In the genomic region with DNA sequence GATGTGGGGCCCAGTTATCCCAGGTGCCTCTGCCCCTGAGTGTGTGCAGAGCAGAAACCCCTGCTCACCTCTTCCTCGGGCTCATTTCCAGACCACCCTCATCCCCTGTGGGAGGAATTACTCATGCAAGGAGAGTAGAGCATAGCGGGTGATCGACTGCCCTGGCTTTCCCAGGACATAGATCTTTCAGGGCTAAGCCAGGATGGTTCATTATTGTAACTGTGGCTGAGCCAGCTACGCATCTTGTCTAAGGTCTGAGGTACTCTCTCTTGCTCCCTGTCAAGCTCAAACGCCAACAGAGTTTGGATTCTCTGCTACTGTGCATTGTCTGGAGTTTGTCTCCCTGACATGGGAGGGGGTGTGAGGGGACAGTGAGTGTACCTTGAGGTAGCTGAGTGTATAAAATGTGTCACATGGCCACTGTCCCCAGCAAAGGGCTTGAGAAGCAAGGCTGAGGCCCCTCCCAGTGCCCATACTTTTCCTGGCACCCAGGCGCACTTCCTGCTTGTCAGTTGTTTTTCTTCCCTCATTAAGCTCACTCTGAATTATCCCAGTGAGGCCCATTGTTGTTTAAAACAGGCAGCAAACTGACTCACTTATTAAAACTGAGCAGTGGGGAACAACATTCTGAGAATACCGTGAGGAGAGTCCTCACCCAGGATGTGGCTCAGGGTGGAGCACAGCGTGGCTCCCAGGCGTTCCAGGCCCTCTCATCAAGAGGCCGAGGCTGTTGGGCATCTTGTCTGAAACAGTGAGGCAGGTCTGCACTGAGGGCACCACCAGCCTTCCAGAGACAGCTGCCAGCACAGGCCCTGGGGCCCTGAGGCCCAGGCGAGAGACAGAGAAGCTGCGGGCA, we compare ENCODE assay signal across 8 cellular contexts.
DNase-seq lines count a peak whose midpoint lies in the region; TF ChIP-seq lines count a peak whose summit lies in the region.

No MANE protein-coding gene starts in this region.

- CTCF ChIA-PET in mammary epithelial cell (lab: Charles Lee; ENCODE audit: low non-redundant PET): interaction anchor here (0.7 kb wide), 2 partner anchors 42 to 407 kb away, joined by 3 read pairs; no protein-coding TSS in a partner anchor

- H3K79me2 ChIP-seq in mammary epithelial cell (ENCODE audit: insufficient read depth, low read length): no peaks in the 10 kb centered on the region

- peak overlapping the region; percentile 62 for H2AFZ ChIP-seq in mammary epithelial cell (ENCODE audit: low read depth, low read length)

- H3K9ac ChIP-seq in HUES6 (ENCODE audit: low read length) (peak overlapping the region; percentile 41), mammary epithelial cell (ENCODE audit: insufficient read depth, low read length) (peak overlapping the region; percentile 74)

- no peaks in the 10 kb centered on the region for H3K36me3 ChIP-seq in HUES6 (ENCODE audit: control insufficient read depth, insufficient read depth, low read length)
- H3K36me3 ChIP-seq in mammary epithelial cell (ENCODE audit: insufficient read depth, low read length): no peaks in the 10 kb centered on the region

- peak overlapping the region; percentile 69 for H3K4me2 ChIP-seq in mammary epithelial cell (ENCODE audit: insufficient read depth, low read depth, low read length)

- intact Hi-C loops in mammary epithelial cell (cut with micrococcal nuclease): loop anchor here (1.0 kb wide), 1 partner anchor 11 kb away; no protein-coding TSS in a partner anchor
- intact Hi-C loops in lower leg skin (cut with DNase I; ENCODE audit: low total_unique reads): no loop called here

- no peaks in the 10 kb centered on the region for H4K20me1 ChIP-seq in mammary epithelial cell (ENCODE audit: insufficient read depth, low read length)

- DNase-seq in AG08395 (ENCODE audit: low spot score) (peak; percentile 74), mammary epithelial cell (peak; percentile 95), lung microvascular endothelial cell (ENCODE audit: low read depth in 2 of 2) (peak; percentile 40 to 79), RKO (ENCODE audit: low spot score) (no peak), NCI-H524 (lab: John Stamatoyannopoulos, UW) (no peak), lower leg skin (ENCODE audit: low spot score in 2 of 2) (no peak), SKM-1 treated with dmso at 0.1 percent for 144 hours (lab: John Stamatoyannopoulos, UW; ENCODE audit: unreplicated experiment) (no peak)

- no peak for TF ChIP-seq CTCF in mammary epithelial cell (conservative IDR thresholded peaks at IDR 0.05 in 1 of 2, IDR thresholded peaks at IDR 0.05 in 1 of 2; ENCODE audit: extremely low read depth in 1 of 2, insufficient read depth in 1 of 2, low read depth in 1 of 2, low read length in 2 of 2)
- TF ChIP-seq CTCF in lower leg skin (IDR thresholded peaks at IDR 0.05): no peak

- H3K4me1 ChIP-seq in HUES6 (ENCODE audit: control insufficient read depth, insufficient read depth, low read length) (peaks cover 48% of the 10 kb centered on the region), mammary epithelial cell (ENCODE audit: insufficient read depth, low read length) (peaks cover 62% of the 10 kb centered on the region)

- dilution Hi-C loops in mammary epithelial cell (cut with HindIII; ENCODE audit: low sequenced_read_pairs): no loop called here

- in situ Hi-C loops in mammary epithelial cell (cut with MboI; ENCODE audit: low sequenced_read_pairs in 2 of 2): no loop called here

- 0 out of 2 replicates have a peak overlapping the region, but pooled peaks have one; percentile 5 for H3K4me3 ChIP-seq in HUES6 (ENCODE audit: low read depth, low read length)
- H3K4me3 ChIP-seq in mammary epithelial cell (replicated peaks in 1 of 3; ENCODE audit: insufficient read depth in 1 of 3, low read depth in 2 of 3, low read length in 3 of 3): no peak overlapping the region
- H3K4me3 ChIP-seq in lower leg skin (ENCODE audit: low read depth, poor library complexity, severe bottlenecking): no peak overlapping the region

- no peak for TF ChIP-seq POLR2A in lower leg skin (IDR thresholded peaks at IDR 0.05)

- TSS peak; percentile 58 for BruUV-seq in mammary epithelial cell (replicated peaks; lab: Mats Ljungman, UMichigan)

- H3K9me3 ChIP-seq in HUES6 (ENCODE audit: control insufficient read depth, insufficient read depth, low read depth, low read length): no peaks in the 10 kb centered on the region
- H3K9me3 ChIP-seq in mammary epithelial cell (replicated peaks; ENCODE audit: insufficient read depth, low read length): no peaks in the 10 kb centered on the region

- H3K27me3 ChIP-seq in HUES6 (ENCODE audit: control insufficient read depth, insufficient read depth, low read length) (no peaks in the 10 kb centered on the region), mammary epithelial cell (ENCODE audit: insufficient read depth, low read length) (no peaks in the 10 kb centered on the region)

- 20% methylated on average over 9 of the region's 12 CpGs for WGBS in mammary epithelial cell (ENCODE audit: low coverage, missing lambda C conversion rate)
- WGBS in lower leg skin, 2 donors: 52 to 54% methylated on average over 10 to 12 of the region's 12 CpGs

- H3K27ac ChIP-seq in HUES6 (ENCODE audit: low read depth, low read length) (peak overlapping the region; percentile 65), mammary epithelial cell (ENCODE audit: insufficient read depth, low read depth, low read length) (peak overlapping the region; percentile 96)

Comparison
In these comparisons a context has a peak if more than half of its experiments do, and no peak if none do; other contexts are left out.
1. DNase-seq: peak in AG08395 (single experiment), mammary epithelial cell (single experiment) and lung microvascular endothelial cell (2 of 2); none in RKO (single experiment), NCI-H524 (0 of 2), lower leg skin (0 of 2) and SKM-1 treated with dmso at 0.1 percent for 144 hours (single experiment).